ENCODE assay signal across 1 cellular context in the genomic region with DNA sequence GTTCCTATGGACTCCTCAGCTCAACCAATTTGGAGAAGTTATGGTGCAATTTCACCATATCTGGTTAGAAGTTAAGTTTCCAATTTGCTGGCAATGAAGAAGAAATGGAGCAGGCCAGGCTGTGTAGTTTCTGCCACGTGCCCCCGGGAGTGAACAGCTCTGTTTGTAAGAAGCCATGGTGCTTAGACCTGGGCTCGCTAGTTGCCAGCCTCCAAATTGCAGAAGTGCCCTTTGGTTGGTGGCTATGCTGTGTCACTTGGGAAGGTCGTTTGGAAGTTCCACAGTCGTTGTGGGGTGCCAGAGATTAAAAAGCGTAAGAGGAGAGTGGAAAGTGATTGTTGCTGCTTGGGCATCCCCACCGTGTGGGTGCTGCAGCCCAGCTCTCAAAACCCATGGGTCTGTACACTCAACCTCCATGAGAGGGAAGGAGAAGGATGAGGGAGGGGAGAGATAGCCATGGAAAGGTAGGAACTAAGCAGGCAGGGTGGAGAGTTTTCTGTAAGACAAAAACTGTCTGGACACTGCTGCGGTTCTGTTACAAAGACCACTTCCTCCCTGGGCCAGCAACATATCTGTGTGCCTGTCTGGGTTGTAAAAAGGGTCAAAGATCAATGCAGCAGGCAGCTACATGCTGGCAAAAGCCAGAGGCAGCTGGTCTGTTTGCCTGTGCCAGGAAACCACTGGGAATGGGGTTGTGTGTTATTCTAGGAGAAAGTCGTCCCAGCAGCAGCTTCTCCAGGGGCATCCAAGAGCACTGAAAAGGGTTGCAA.
A peak's percentile ranks its signal among the peaks of the same experiment; 100 is the strongest.
TF ChIP-seq lines count a peak whose summit lies in the region.

No MANE protein-coding gene starts in this region.

TF ChIP-seq in HepG2, 621 proteins besides CTCF, POLR2A, EP300 and RAD21 (continued from another document):
- TF ChIP-seq ZNF644 (CRISPR knock-in tag; IDR thresholded peaks at IDR 0.05; ENCODE audit: low read depth) (no peak; the same call in 1 of the 2 replicates), ZNF724P (CRISPR knock-in tag; IDR thresholded peaks at IDR 0.05; ENCODE audit: borderline replicate concordance) (no peak), RERE (CRISPR knock-in tag; IDR thresholded peaks at IDR 0.05; ENCODE audit: low read depth) (no peak), PHF20 (CRISPR knock-in tag; IDR thresholded peaks at IDR 0.05) (peak; percentile 57), ETV5 (CRISPR knock-in tag; IDR thresholded peaks at IDR 0.05; ENCODE audit: borderline replicate concordance) (peak; percentile 12; the same call in 1 of the 2 replicates), HNF4A (CRISPR knock-in tag; IDR thresholded peaks at IDR 0.05) (peak; percentile 85), ZMYM4 (CRISPR knock-in tag; IDR thresholded peaks at IDR 0.05) (peak; percentile 42; the same call in 1 of the 2 replicates), NR2F1 (CRISPR knock-in tag; IDR thresholded peaks at IDR 0.05) (peak in 1 of 2 experiments; percentile 23; a peak in 1 of 4 replicates), THAP9 (CRISPR knock-in tag; IDR thresholded peaks at IDR 0.05; ENCODE audit: borderline replicate concordance) (no peak)
